ENCODE assay signal across 20 cellular contexts in genomic region chr12:29534935-29535334, GRCh38. TPM values are rescaled to one million over a fixed set of nuclear protein-coding genes. Genes with fewer than 3 reads are reported as not detected.
DNase-seq lines count a peak whose midpoint lies in the region; ATAC-seq and TF ChIP-seq lines count a peak whose summit lies in the region.
"Had no signal": no experiment of that assay in that cellular context is flagged by ENCODE, and none has a peak within 500 bp of the region (broad histone marks: within the 10 kb centered on the region; RNA-seq: fewer than 3 reads in every experiment).

No MANE protein-coding gene starts in this region.

- H3K27ac ChIP-seq in HL-60 (replicated peaks) (peak overlapping the region; percentile 24; the same call in 1 of the 2 replicates), GM23248 (no peak overlapping the region)
- H3K27ac ChIP-seq: adrenal gland, vagina had no signal

- H3K36me3 ChIP-seq in GM23248 (ENCODE audit: low read depth): no peaks in the 10 kb centered on the region
- H3K36me3 ChIP-seq: adrenal gland, vagina had no signal

- TF ChIP-seq CTCF in HL-60 (IDR thresholded peaks at IDR 0.05; ENCODE audit: insufficient read depth, low read length) (no peak), fibroblast of villous mesenchyme (IDR thresholded peaks at IDR 0.05; ENCODE audit: insufficient read depth, low read depth, low read length) (no peak), nephron (IDR thresholded peaks at IDR 0.05; ENCODE audit: unreplicated experiment in 3 of 3) (no peak)

- no peak overlapping the region for H3K4me3 Mint-ChIP-seq in nephron
- H3K4me3 Mint-ChIP-seq: activated T-helper 17 cell treated with anti-CD3 and anti-CD28 coated beads, Interleukin-2, amount 50 U/mL, for 72 hours; CD4-positive, alpha-beta T cell had no signal

- H3K79me2 ChIP-seq in GM23248 (ENCODE audit: insufficient read depth): no peaks in the 10 kb centered on the region

- ATAC-seq in GM21576 (IDR thresholded peaks at IDR 0.05; ENCODE audit: unreplicated experiment): no peak
- ATAC-seq: activated T-helper 17 cell treated with anti-CD3 and anti-CD28 coated beads, Interleukin-2, amount 50 U/mL, for 72 hours; esophagus mucosa; K562 had no signal

- no peak overlapping the region for H3K4me2 ChIP-seq in GM23248 (ENCODE audit: unreplicated experiment)

- no peak overlapping the region for H3K9ac ChIP-seq in GM23248

- no peaks in the 10 kb centered on the region for H3K9me3 ChIP-seq in GM23248 (ENCODE audit: low read depth)
- H3K9me3 ChIP-seq: adrenal gland, vagina had no signal

- H2AFZ ChIP-seq in GM23248: no peak overlapping the region

- H3K9me2 ChIP-seq in GM23248 (ENCODE audit: insufficient read depth): no peaks in the 10 kb centered on the region

- H3K9me3 Mint-ChIP-seq in nephron: no peaks in the 10 kb centered on the region
- H3K9me3 Mint-ChIP-seq: activated T-helper 17 cell treated with anti-CD3 and anti-CD28 coated beads, Interleukin-2, amount 50 U/mL, for 72 hours; CD4-positive, alpha-beta T cell had no signal

- H3K4me1 Mint-ChIP-seq in nephron: peaks cover 48% of the 10 kb centered on the region
- H3K4me1 Mint-ChIP-seq: activated T-helper 17 cell treated with anti-CD3 and anti-CD28 coated beads, Interleukin-2, amount 50 U/mL, for 72 hours had no signal

- in situ Hi-C loops in GM23248 (cut with MboI): loop anchor here (25.0 kb wide), 1 partner anchor 1277 kb away; no protein-coding TSS in a partner anchor

- peak; percentile 37 to 86 for DNase-seq in HL-60 (ENCODE audit: low read depth in 1 of 2, low spot score in 1 of 2)
- DNase-seq in SKM-1 (lab: John Stamatoyannopoulos, UW; ENCODE audit: unreplicated experiment): peak; percentile 18
- peak; percentile 76 for DNase-seq in fibroblast of villous mesenchyme (ENCODE audit: low read depth)
- DNase-seq in GM23248: no peak
- no peak for DNase-seq in KG1 (lab: John Stamatoyannopoulos, UW)
- DNase-seq in DMS 273 treated with DMSO at 0.1 percent for 48 hours (lab: John Stamatoyannopoulos, UW): no peak
- DNase-seq: CD4-positive, alpha-beta T cell; central memory CD4-positive, alpha-beta T cell; kidney glomerular epithelial cell; NCI-H2171; NCI-H748 treated with DMSO at 0.1 percent for 48 hours; stimulated activated CD4-positive, alpha-beta T cell treated with anti-CD3 and anti-CD28 coated beads, Interleukin-2, amount 100 ng/mL, for 48 hours; T1000 had no signal

- H3K27ac Mint-ChIP-seq in nephron: peak overlapping the region; percentile 1 to 30 (median 28)
- H3K27ac Mint-ChIP-seq: activated T-helper 17 cell treated with anti-CD3 and anti-CD28 coated beads, Interleukin-2, amount 50 U/mL, for 72 hours; CD4-positive, alpha-beta T cell had no signal

- H3K36me3 Mint-ChIP-seq in nephron (ENCODE audit: low read depth): no peaks in the 10 kb centered on the region

- H3F3A ChIP-seq in GM23248 (ENCODE audit: insufficient read depth): no peaks in the 10 kb centered on the region

- H3K27me3 ChIP-seq in HL-60 (ENCODE audit: insufficient read depth, poor library complexity, severe bottlenecking) (no peaks in the 10 kb centered on the region), GM23248 (replicated peaks; ENCODE audit: insufficient read depth) (no peaks in the 10 kb centered on the region)
- H3K27me3 ChIP-seq: adrenal gland, vagina had no signal

- H3K4me3 ChIP-seq in HL-60 (replicated peaks; ENCODE audit: insufficient read depth, low read length): no peak overlapping the region
- no peak overlapping the region for H3K4me3 ChIP-seq in fibroblast of villous mesenchyme (ENCODE audit: low read depth, low read length)
- no peak overlapping the region for H3K4me3 ChIP-seq in GM23248
- H3K4me3 ChIP-seq: adrenal gland, K562, vagina had no signal

- WGBS in GM23248 (ENCODE audit: low coverage in 1 of 2, low lambda C conversion rate in 2 of 2, missing lambda C conversion rate in 2 of 2), 2 experiments: 93 to 94% methylated on average over 2 of the region's 2 CpGs

- H3K27me3 Mint-ChIP-seq in nephron (ENCODE audit: low read depth): no peaks in the 10 kb centered on the region

- peaks cover 3% of the 10 kb centered on the region; the same call in 1 of the 2 replicates for H3K4me1 ChIP-seq in GM23248 (ENCODE audit: insufficient read depth)
- H3K4me1 ChIP-seq: adrenal gland, vagina had no signal

- no peaks in the 10 kb centered on the region for H4K20me1 ChIP-seq in GM23248 (ENCODE audit: insufficient read depth)

RNA-seq across cellular contexts. Expression of gene OVCH1, which starts 37.4 kb away (rescaled TPM):
- under 0.01 TPM in 2 replicates for total RNA-seq in fibroblast of villous mesenchyme
- 0.13 TPM in 1 of 2 replicates, not detected in the other for total RNA-seq in GM23248 (2014; rRNA removed; shearing (Covaris generic))
- not detected in 2 replicates for polyA plus RNA-seq in GM23248 (2016; fragmentation: Nextera tagmentation; extraction: Ambion mirVana)
- total RNA-seq: activated T-helper 17 cell treated with anti-CD3 and anti-CD28 coated beads, Interleukin-2, amount 50 U/mL, for 72 hours; CD4-positive, alpha-beta T cell; esophagus mucosa; K562 had no signal
- polyA plus RNA-seq: K562 had no signal

Comparison
In these comparisons a context has a peak if more than half of its experiments do, and no peak if none do; other contexts are left out.
1. DNase-seq: peak in HL-60 (2 of 2), SKM-1 (single experiment) and fibroblast of villous mesenchyme (single experiment); none in GM23248 (single experiment), KG1 (single experiment) and DMS 273 treated with DMSO at 0.1 percent for 48 hours (single experiment).